In the genomic region with DNA sequence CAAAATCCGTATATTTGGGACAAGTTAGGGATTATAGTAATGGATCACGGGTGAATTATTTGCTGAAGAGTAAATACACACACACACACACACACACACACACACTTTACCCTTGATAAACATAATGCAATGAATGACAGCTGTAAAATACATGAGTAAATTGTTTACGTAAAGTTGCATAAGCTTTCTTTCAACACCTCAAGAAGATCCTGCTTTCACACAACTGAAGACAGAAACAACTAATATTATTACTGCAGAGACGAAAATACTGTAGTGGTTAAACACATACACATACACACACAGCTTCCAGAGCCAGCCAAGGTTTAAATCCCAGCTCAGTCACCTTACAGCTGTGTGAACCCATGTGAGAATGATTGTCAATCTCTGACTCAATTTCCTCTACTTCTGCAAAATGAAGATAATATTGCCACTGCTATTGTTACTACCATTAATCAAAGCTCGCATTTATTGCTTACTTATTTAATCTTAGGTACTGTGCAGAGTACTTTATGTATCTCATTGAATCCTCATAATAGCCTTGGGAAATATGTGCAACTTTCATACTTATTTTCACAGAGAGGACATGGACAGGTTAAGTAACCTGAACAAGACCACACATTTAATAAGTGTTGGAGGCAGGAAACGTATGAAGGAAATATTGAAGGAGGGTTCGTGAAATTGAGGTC, we compare ENCODE assay signal across 30 cellular contexts. TPM values are rescaled to one million over a fixed set of nuclear protein-coding genes. Genes with fewer than 3 reads are reported as not detected.
"Had no signal": no experiment of that assay in that cellular context is flagged by ENCODE, and none has a peak within 500 bp of the region (broad histone marks: within the 10 kb centered on the region; RNA-seq: fewer than 3 reads in every experiment).

No MANE protein-coding gene starts in this region.

- H3K27me3 ChIP-seq: neutrophil, pancreas, spleen, suprapubic skin, testis, tibial artery, transverse colon, upper lobe of right lung, uterus had no signal

- FAIRE-seq: pancreas had no signal

- H3K9me3 Mint-ChIP-seq: natural killer cell treated with Interleukin-12 subunit alpha and Interleukin-12 subunit beta and Interleukin-15 and Interleukin-18, amount 100 ng/mL, for 72 hours; nephron progenitor cell; neural crest cell; stimulated activated naive CD8-positive, alpha-beta T cell treated with anti-CD3 and anti-CD28 coated beads, Interleukin-15, amount 100 ng/mL, for 72 hours; type B pancreatic cell had no signal

- H3K4me3 Mint-ChIP-seq: naive thymus-derived CD8-positive, alpha-beta T cell; natural killer cell treated with Interleukin-12 subunit alpha and Interleukin-12 subunit beta and Interleukin-15 and Interleukin-18, amount 100 ng/mL, for 72 hours; nephron progenitor cell; neural crest cell; stimulated activated memory B cell treated with anti-CD40 and anti-IgM and Interleukin-4, amounts not matched to agents 10 μg/mL and 1 μg/mL and 100 μg/mL, for 72 hours; stimulated activated naive CD8-positive, alpha-beta T cell treated with anti-CD3 and anti-CD28 coated beads, Interleukin-15, amount 100 ng/mL, for 72 hours; type B pancreatic cell had no signal

- H3K36me3 ChIP-seq: neutrophil, pancreas, spleen, suprapubic skin, tibial artery, transverse colon, upper lobe of right lung, uterus had no signal

- H3K4me1 ChIP-seq: pancreas, psoas muscle, spleen, suprapubic skin, testis, tibial artery, transverse colon, upper lobe of right lung, uterus had no signal

- ATAC-seq: naive thymus-derived CD8-positive, alpha-beta T cell; natural killer cell treated with Interleukin-12 subunit alpha and Interleukin-12 subunit beta and Interleukin-15 and Interleukin-18, amount 100 ng/mL, for 72 hours; pancreas; psoas muscle; right cardiac atrium; sciatic nerve; stimulated activated memory B cell treated with anti-CD40 and anti-IgM and Interleukin-4, amounts not matched to agents 10 μg/mL and 1 μg/mL and 100 μg/mL, for 72 hours; stimulated activated naive CD8-positive, alpha-beta T cell treated with anti-CD3 and anti-CD28 coated beads, Interleukin-15, amount 100 ng/mL, for 72 hours; stimulated activated naive CD8-positive, alpha-beta T cell treated with anti-CD3 and anti-CD28 coated beads, Interleukin-15, Interleukin-2, amounts not matched to agents 100 U/mL and 50 U/mL, for 24 hours; upper lobe of right lung had no signal

- H3K27me3 Mint-ChIP-seq: natural killer cell treated with Interleukin-12 subunit alpha and Interleukin-12 subunit beta and Interleukin-15 and Interleukin-18, amount 100 ng/mL, for 72 hours; stimulated activated memory B cell treated with anti-CD40 and anti-IgM and Interleukin-4, amounts not matched to agents 10 μg/mL and 1 μg/mL and 100 μg/mL, for 72 hours; stimulated activated naive CD8-positive, alpha-beta T cell treated with anti-CD3 and anti-CD28 coated beads, Interleukin-15, amount 100 ng/mL, for 72 hours; type B pancreatic cell had no signal

- H3K4me2 ChIP-seq: smooth muscle cell had no signal

- H3K9me3 ChIP-seq: neutrophil, pancreas, psoas muscle, spleen, suprapubic skin, testis, tibial artery, transverse colon, upper lobe of right lung, uterus had no signal

- H3K4me1 Mint-ChIP-seq: naive thymus-derived CD8-positive, alpha-beta T cell; nephron progenitor cell; stimulated activated memory B cell treated with anti-CD40 and anti-IgM and Interleukin-4, amounts not matched to agents 10 μg/mL and 1 μg/mL and 100 μg/mL, for 72 hours; stimulated activated naive CD8-positive, alpha-beta T cell treated with anti-CD3 and anti-CD28 coated beads, Interleukin-15, amount 100 ng/mL, for 72 hours had no signal

- H3K4me3 ChIP-seq: pancreas, psoas muscle, skin epidermis, smooth muscle cell, spleen, suprapubic skin, testis, tibial artery, transverse colon, upper lobe of right lung, uterus had no signal

- DNase-seq: naive thymus-derived CD8-positive, alpha-beta T cell; nephron progenitor cell; nucleus accumbens; pancreas; psoas muscle; right cardiac atrium; spleen; stimulated activated CD4-positive, alpha-beta T cell treated with anti-CD3 and anti-CD28 coated beads, Interleukin-12 subunit alpha, Interleukin-12 subunit beta, amount 100 ng/mL, for 4 hours; stimulated activated CD4-positive, alpha-beta T cell treated with anti-CD3 and anti-CD28 coated beads, Interleukin-1b, Interleukin-23, amount 100 ng/mL, for 48 hours; stimulated activated CD4-positive, alpha-beta T cell treated with anti-CD3 and anti-CD28 coated beads, Interleukin-4, amount 100 ng/mL, for 1 hour; stimulated activated CD4-positive, alpha-beta T cell treated with anti-CD3 and anti-CD28 coated beads, Interleukin-4, amount 100 ng/mL, for 4 hours; stimulated activated CD8-positive, alpha-beta memory T cell treated with anti-CD3 and anti-CD28 coated beads, Interleukin-4, amount 100 ng/mL, for 48 hours; stimulated activated naive CD4-positive, alpha-beta T cell; stimulated activated naive CD8-positive, alpha-beta T cell treated with anti-CD3 and anti-CD28 coated beads, Interleukin-15, amount 100 ng/mL, for 72 hours; stimulated activated naive CD8-positive, alpha-beta T cell treated with anti-CD3 and anti-CD28 coated beads, Interleukin-15, Interleukin-2, amounts not matched to agents 100 U/mL and 50 U/mL, for 24 hours; substantia nigra; testis; tibial artery; transverse colon; upper lobe of right lung; uterus had no signal

- H3K27ac ChIP-seq: neutrophil, pancreas, psoas muscle, skin epidermis, spleen, suprapubic skin, testis, tibial artery, transverse colon, upper lobe of right lung, uterus had no signal

- H3K27ac Mint-ChIP-seq: naive thymus-derived CD8-positive, alpha-beta T cell; natural killer cell treated with Interleukin-12 subunit alpha and Interleukin-12 subunit beta and Interleukin-15 and Interleukin-18, amount 100 ng/mL, for 72 hours; nephron progenitor cell; stimulated activated memory B cell treated with anti-CD40 and anti-IgM and Interleukin-4, amounts not matched to agents 10 μg/mL and 1 μg/mL and 100 μg/mL, for 72 hours; stimulated activated naive CD8-positive, alpha-beta T cell treated with anti-CD3 and anti-CD28 coated beads, Interleukin-15, amount 100 ng/mL, for 72 hours; type B pancreatic cell had no signal

- H3K36me3 Mint-ChIP-seq: natural killer cell treated with Interleukin-12 subunit alpha and Interleukin-12 subunit beta and Interleukin-15 and Interleukin-18, amount 100 ng/mL, for 72 hours; stimulated activated memory B cell treated with anti-CD40 and anti-IgM and Interleukin-4, amounts not matched to agents 10 μg/mL and 1 μg/mL and 100 μg/mL, for 72 hours; type B pancreatic cell had no signal

RNA-seq across cellular contexts. Expression of a gene that starts 50.6 kb away (rescaled TPM):
- total RNA-seq: naive thymus-derived CD8-positive, alpha-beta T cell; natural killer cell treated with Interleukin-12 subunit alpha and Interleukin-12 subunit beta and Interleukin-15 and Interleukin-18, amount 100 ng/mL, for 72 hours had no signal
